8 cellular contexts compared by ENCODE assay signal in genomic region chr22:41468381-41469217, GRCh38. TPM values are rescaled to one million over a fixed set of nuclear protein-coding genes. Genes with fewer than 3 reads are reported as not detected.
DNase-seq lines count a peak whose midpoint lies in the region; ATAC-seq, FAIRE-seq and TF ChIP-seq lines count a peak whose summit lies in the region.

ACO2 (plus strand) TSS chr22:41469117; CDS start chr22:41469147, 30 bp downstream.
A gene with protein sequence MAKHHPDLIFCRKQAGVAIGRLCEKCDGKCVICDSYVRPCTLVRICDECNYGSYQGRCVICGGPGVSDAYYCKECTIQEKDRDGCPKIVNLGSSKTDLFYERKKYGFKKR (minus strand): TSS chr22:41468692. CDS start chr22:41468653, 39 bp downstream.

- peak; percentile 94 for FAIRE-seq in bronchial epithelial cell (lab: Jason Lieb, UNC)
- FAIRE-seq in small intestine (lab: Jason Lieb, UNC), result no peak

- WGBS in small intestine, 3 donors, result 0 to 1% (median 0%) methylated on average over 51 of the region's 51 CpGs

- H3K36me3 ChIP-seq in bronchial epithelial cell (ENCODE audit: control insufficient read depth, insufficient read depth, low read length) (peaks cover 26% of the 10 kb centered on the region), small intestine (ENCODE audit: control insufficient read depth in 2 of 2, insufficient read depth in 2 of 2, low read length in 2 of 2) (peaks cover 9 to 10% of the 10 kb centered on the region in 2 donors)

- no peak for TF ChIP-seq CTCF in AG04449 (IDR thresholded peaks at IDR 0.05; ENCODE audit: insufficient read depth, low read length, missing control alignments)
- TF ChIP-seq CTCF in WI38 (IDR thresholded peaks at IDR 0.05; ENCODE audit: low read depth, low read length), result no peak
- TF ChIP-seq CTCF in bronchial epithelial cell (IDR thresholded peaks at IDR 0.05; ENCODE audit: insufficient read depth, low read length, severe bottlenecking), result no peak

- H3K4me3 ChIP-seq in AG04449 (ENCODE audit: low read depth, low read length) (peak within 1 kb of the TSS; percentile 95), WI38 (ENCODE audit: low read depth, low read length) (peak within 1 kb of the TSS; percentile 98), bronchial epithelial cell (ENCODE audit: low read depth, low read length) (peak within 1 kb of the TSS; percentile 89), small intestine (ENCODE audit: low read depth in 1 of 2, low read length in 2 of 2) (peak within 1 kb of the TSS; percentile 75 to 86)

- peaks cover 4 to 9% of the 10 kb centered on the region in 2 donors for H3K4me1 ChIP-seq in small intestine (ENCODE audit: control insufficient read depth in 2 of 2, insufficient read depth in 1 of 2, low read depth in 1 of 2, low read length in 1 of 2)

- DNase-seq in AG04449 (ENCODE audit: low read depth, low spot score) (peak; percentile 89), NCI-H2227 treated with DMSO at 0.1 percent for 48 hours (lab: John Stamatoyannopoulos, UW) (peak; percentile 99), bronchial epithelial cell (ENCODE audit: low read depth) (peak; percentile 93), iPS-NIHi11 (ENCODE audit: low spot score) (peak; percentile 95), small intestine (peak; percentile 99)

- POLR2A ChIA-PET in AG04449 (lab: Yijun Ruan, JAX), result interaction anchor here (0.5 to 3.5 kb wide), 11 partner anchors 9 to 228 kb away, joined by 3 to 50 read pairs (median 3); partner anchors contain the start of genes TEF and TOB2

- no peaks in the 10 kb centered on the region for H3K9me3 ChIP-seq in small intestine (ENCODE audit: control insufficient read depth, low read depth)

- peak; percentile 86 for ATAC-seq in GM18907 (IDR thresholded peaks at IDR 0.05; ENCODE audit: unreplicated experiment)
- ATAC-seq in HG03159 (IDR thresholded peaks at IDR 0.05; ENCODE audit: unreplicated experiment), result peak; percentile 90

- H3K27ac ChIP-seq in small intestine (ENCODE audit: low read depth in 1 of 2, low read length in 1 of 2), result peak within 1 kb of the TSS; percentile 98 to 99

- no peaks in the 10 kb centered on the region for H3K27me3 ChIP-seq in bronchial epithelial cell (ENCODE audit: control insufficient read depth, insufficient read depth, low read length)
- no peaks in the 10 kb centered on the region for H3K27me3 ChIP-seq in small intestine (ENCODE audit: control insufficient read depth in 2 of 2, insufficient read depth in 2 of 2, low read length in 2 of 2)

- CTCF ChIA-PET in AG04449 (lab: Yijun Ruan, JAX), result interaction anchor here (0.9 to 1.8 kb wide), 4 partner anchors 10 to 64 kb away, joined by 3 to 16 read pairs (median 4); no protein-coding TSS in a partner anchor

RNA-seq across cellular contexts. Expression of gene ACO2, which starts in this region (rescaled TPM):
- total RNA-seq in bronchial epithelial cell, result 59.8 and 77.6 TPM in 2 replicates
- 100 to 1,000 TPM; 126 to 294 (median 216) TPM for polyA plus RNA-seq in small intestine

RNA-seq across cellular contexts. Expression of the second gene that starts in this region (rescaled TPM):
- 106 and 111 TPM in 2 replicates for total RNA-seq in bronchial epithelial cell
- 10 to 100 TPM; 53.0 to 62.7 (median 57.6) TPM for polyA plus RNA-seq in small intestine

Comparison
In these comparisons a context has a peak if more than half of its experiments do, and no peak if none do; other contexts are left out.
1. Peak in every context shown above with its lines: DNase-seq, ATAC-seq, H3K4me3 ChIP-seq and H3K27ac ChIP-seq.